In genomic region chr2:54480025-54480424, GRCh38 we compare ENCODE assay signal across 20 cellular contexts. TPM values are rescaled to one million over a fixed set of nuclear protein-coding genes. Genes with fewer than 3 reads are reported as not detected.
DNase-seq lines count a peak whose midpoint lies in the region; ATAC-seq and TF ChIP-seq lines count a peak whose summit lies in the region.
"Had no signal": no experiment of that assay in that cellular context is flagged by ENCODE, and none has a peak within 500 bp of the region (broad histone marks: within the 10 kb centered on the region; RNA-seq: fewer than 3 reads in every experiment).

No MANE protein-coding gene starts in this region.

- no peak for TF ChIP-seq EP300 in stomach (IDR thresholded peaks at IDR 0.05)

- ATAC-seq in left cardiac atrium, result no peak
- peak; percentile 52 for ATAC-seq in HG02852 (IDR thresholded peaks at IDR 0.05; ENCODE audit: unreplicated experiment)
- no peak for ATAC-seq in HG03469 (IDR thresholded peaks at IDR 0.05; ENCODE audit: unreplicated experiment)
- ATAC-seq: A549; effector memory CD8-positive, alpha-beta T cell had no signal

- H3K9me3 ChIP-seq in left ventricle myocardium inferior (replicated peaks) (peaks cover 10% of the 10 kb centered on the region), stomach (no peaks in the 10 kb centered on the region)
- H3K9me3 ChIP-seq: A549 had no signal

- H3K4me3 ChIP-seq in left ventricle myocardium inferior (no peak overlapping the region), stomach (no peak overlapping the region)
- H3K4me3 ChIP-seq: A549, vagina had no signal

- TF ChIP-seq CTCF in left ventricle myocardium inferior (IDR thresholded peaks at IDR 0.05; ENCODE audit: borderline replicate concordance) (no peak), stomach (IDR thresholded peaks at IDR 0.05) (no peak)

- H3K4me1 ChIP-seq in left ventricle myocardium inferior (peaks cover 99% of the 10 kb centered on the region), stomach (peaks cover 31 to 94% (median 68%) of the 10 kb centered on the region in 4 donors)

- H3K27ac ChIP-seq in left ventricle myocardium inferior (replicated peaks) (peak overlapping the region; percentile 75), stomach (peak overlapping the region in 3 of 5 donors; percentile 3 to 56 (median 40))
- H3K27ac ChIP-seq: A549, RWPE1, vagina had no signal

- WGBS in stomach, 5 donors, result 28 to 56% (median 39%) methylated on average over 2 of the region's 2 CpGs

- intact Hi-C loops in left ventricle myocardium inferior (cut with micrococcal nuclease), result no loop called here
- intact Hi-C loops in left cardiac atrium (cut with DNase I), result no loop called here
- intact Hi-C loops in stomach (cut with DNase I; ENCODE audit: low total_unique reads), result no loop called here

- H3K36me3 ChIP-seq in left ventricle myocardium inferior (no peaks in the 10 kb centered on the region), stomach (no peaks in the 10 kb centered on the region)
- H3K36me3 ChIP-seq: vagina had no signal

- H3K27me3 ChIP-seq in left ventricle myocardium inferior (ENCODE audit: low read depth) (no peaks in the 10 kb centered on the region), stomach (no peaks in the 10 kb centered on the region)
- H3K27me3 ChIP-seq: vagina had no signal

- TF ChIP-seq POLR2A in stomach (IDR thresholded peaks at IDR 0.05), result no peak

- DNase-seq in left ventricle myocardium inferior (no peak), left cardiac atrium (no peak), NCI-H1417 (lab: John Stamatoyannopoulos, UW) (peak in 2 of 3 experiments; percentile 76 to 94), stomach (no peak), HuH-7.5 (ENCODE audit: low spot score) (no peak), SKM-1 treated with dmso at 0.1 percent for 144 hours (lab: John Stamatoyannopoulos, UW; ENCODE audit: unreplicated experiment) (no peak)
- DNase-seq: activated CD4-positive, alpha-beta T cell treated with anti-CD3 and anti-CD28 coated beads for 48 hours; activated gamma-delta T cell treated with Interleukin-2 at 50 U/mL for 16 hours; aorta; C1 segment of cervical spinal cord; cerebellar nuclear complex; effector memory CD8-positive, alpha-beta T cell; hippocampal formation; kidney; nephron progenitor cell had no signal

RNA-seq across cellular contexts. Expression of gene SPTBN1, which starts 23.9 kb away (rescaled TPM):
- total RNA-seq in left ventricle myocardium inferior, result 484 TPM
- total RNA-seq in left cardiac atrium, result 100 to 1,000 TPM; 329 to 332 TPM
- total RNA-seq in stomach, result 100 to 1,000 TPM; 155 to 475 (median 267) TPM
- 10 to 100 TPM; 28.7 to 33.6 (median 29.6) TPM for polyA plus RNA-seq in stomach

Comparison
In these comparisons a context has a peak if more than half of its experiments do, and no peak if none do; other contexts are left out.
1. DNase-seq: peak in NCI-H1417 (2 of 3); none in left ventricle myocardium inferior (single experiment), left cardiac atrium (single experiment), stomach (single experiment), HuH-7.5 (single experiment) and SKM-1 treated with dmso at 0.1 percent for 144 hours (single experiment).